In genomic region chr15:73598540-73599195, GRCh38 we compare ENCODE assay signal across 16 cellular contexts. TPM values are rescaled to one million over a fixed set of nuclear protein-coding genes. Genes with fewer than 3 reads are reported as not detected.
DNase-seq lines count a peak whose midpoint lies in the region; ATAC-seq and TF ChIP-seq lines count a peak whose summit lies in the region.
"Had no signal": no experiment of that assay in that cellular context is flagged by ENCODE, and none has a peak within 500 bp of the region (broad histone marks: within the 10 kb centered on the region; RNA-seq: fewer than 3 reads in every experiment).

No MANE protein-coding gene starts in this region.

- H3K4me2 ChIP-seq in neural cell (ENCODE audit: low read length) = no peak overlapping the region
- H3K4me2 ChIP-seq in PC-3 (ENCODE audit: low read length) = no peak overlapping the region
- H3K4me2 ChIP-seq: KMS-11 had no signal

- ATAC-seq in Right ventricle myocardium superior (ENCODE audit: poor library complexity) = peak; percentile 21
- no peak for ATAC-seq in aorta (ENCODE audit: low FRiP score)
- ATAC-seq in HG03469 (IDR thresholded peaks at IDR 0.05; ENCODE audit: unreplicated experiment) = no peak
- no peak for ATAC-seq in stimulated activated memory B cell treated with anti-CD40 and anti-IgM and Interleukin-4, amounts not matched to agents 10 μg/mL and 1 μg/mL and 100 μg/mL, for 72 hours
- ATAC-seq in PC-3 = no peak
- ATAC-seq: A549 had no signal

- no peaks in the 10 kb centered on the region for H4K20me1 ChIP-seq in neural cell (ENCODE audit: insufficient read depth)
- H4K20me1 ChIP-seq in PC-3 (ENCODE audit: low read length) = peaks cover 42% of the 10 kb centered on the region

- TF ChIP-seq EP300 in neural cell (conservative IDR thresholded peaks at IDR 0.05; ENCODE audit: poor library complexity, severe bottlenecking) = no peak

- peak; percentile 43 for DNase-seq in Right ventricle myocardium superior
- no peak for DNase-seq in right atrium auricular region (ENCODE audit: low spot score)
- peak; percentile 24 for DNase-seq in dedifferentiated amniotic fluid mesenchymal stem cell (ENCODE audit: extremely low spot score)
- DNase-seq in aorta = peak in 1 of 2 donors; percentile 76
- no peak for DNase-seq in PC-3
- DNase-seq: activated CD4-positive, CD25-positive, alpha-beta regulatory T cell; activated CD8-positive, alpha-beta memory T cell treated with anti-CD3 and anti-CD28 coated beads, Interleukin-2, amount 50 U/mL, for 48 hours; activated naive CD4-positive, alpha-beta T cell treated with anti-CD3 and anti-CD28 coated beads, Interleukin-2, amount 50 U/mL, for 16 hours; NCI-H1417 treated with DMSO at 0.1 percent for 48 hours; NCI-H510A; stimulated activated CD4-positive, alpha-beta T cell treated with anti-CD3 and anti-CD28 coated beads, Interleukin-2, amount 100 ng/mL, for 24 hours had no signal

- H3K4me3 ChIP-seq in right atrium auricular region (no peak overlapping the region), neural cell (ENCODE audit: low read length) (no peak overlapping the region), aorta (ENCODE audit: low read length in 2 of 2) (no peak overlapping the region), PC-3 (ENCODE audit: low read length) (no peak overlapping the region)
- H3K4me3 ChIP-seq: A549 had no signal

- H3K4me1 ChIP-seq in right atrium auricular region (peaks cover 0 to 100% of the 10 kb centered on the region in 2 donors), aorta (ENCODE audit: control insufficient read depth in 1 of 2, insufficient read depth in 2 of 2, low read length in 2 of 2) (peaks cover 22 to 26% of the 10 kb centered on the region in 2 donors), PC-3 (ENCODE audit: insufficient read depth, low read length) (peaks cover 36% of the 10 kb centered on the region)

- H3K79me2 ChIP-seq in neural cell (replicated peaks; ENCODE audit: insufficient read depth, low read length) (peaks cover 31% of the 10 kb centered on the region), PC-3 (ENCODE audit: low read length) (peaks cover 100% of the 10 kb centered on the region)

- TF ChIP-seq RAD21 in neural cell (conservative IDR thresholded peaks at IDR 0.05) = no peak

- H3K9ac ChIP-seq in neural cell (ENCODE audit: low read length) = no peak overlapping the region
- no peak overlapping the region for H3K9ac ChIP-seq in PC-3 (ENCODE audit: low read length)
- H3K9ac ChIP-seq: KMS-11 had no signal

- peaks cover 49% of the 10 kb centered on the region for H3K4me1 Mint-ChIP-seq in stimulated activated memory B cell treated with anti-CD40 and anti-IgM and Interleukin-4, amounts not matched to agents 10 μg/mL and 1 μg/mL and 100 μg/mL, for 72 hours

- H3K27me3 Mint-ChIP-seq in stimulated activated memory B cell treated with anti-CD40 and anti-IgM and Interleukin-4, amounts not matched to agents 10 μg/mL and 1 μg/mL and 100 μg/mL, for 72 hours = no peaks in the 10 kb centered on the region

- CTCF ChIA-PET in PC-3 (lab: Charles Lee) = no interaction called here

- H3K9me3 ChIP-seq in right atrium auricular region (no peaks in the 10 kb centered on the region), neural cell (ENCODE audit: low read length) (no peaks in the 10 kb centered on the region), aorta (ENCODE audit: control insufficient read depth, low read length) (no peaks in the 10 kb centered on the region), PC-3 (ENCODE audit: low read length) (no peaks in the 10 kb centered on the region)
- H3K9me3 ChIP-seq: A549 had no signal

- no peak overlapping the region for H3K4me3 Mint-ChIP-seq in stimulated activated memory B cell treated with anti-CD40 and anti-IgM and Interleukin-4, amounts not matched to agents 10 μg/mL and 1 μg/mL and 100 μg/mL, for 72 hours

- no peak overlapping the region for H2AFZ ChIP-seq in neural cell (ENCODE audit: low read depth, low read length)
- H2AFZ ChIP-seq in PC-3 (ENCODE audit: low read length) = no peak overlapping the region

- TF ChIP-seq CTCF in right atrium auricular region (IDR thresholded peaks at IDR 0.05) (no peak), neural cell (IDR thresholded peaks at IDR 0.05; ENCODE audit: poor library complexity, severe bottlenecking) (no peak), PC-3 (conservative IDR thresholded peaks at IDR 0.05; ENCODE audit: low read depth, low read length) (no peak)

- intact Hi-C loops in Right ventricle myocardium superior (cut with DNase I) (no loop called here), aorta (cut with DNase I) (loop anchor here in 1 of 2 donors (5.0 kb wide), 1 partner anchor 34 kb away; the partner anchor contains the start of gene NPTN), PC-3 (cut with micrococcal nuclease) (no loop called here)

- H3K27ac ChIP-seq in right atrium auricular region = peak overlapping the region in 1 of 2 donors; percentile 25
- peak overlapping the region; percentile 7 for H3K27ac ChIP-seq in neural cell (ENCODE audit: low read length)
- peak overlapping the region; percentile 29 to 77 for H3K27ac ChIP-seq in aorta (ENCODE audit: low read depth in 1 of 2, low read length in 2 of 2)
- no peak overlapping the region for H3K27ac ChIP-seq in PC-3 (ENCODE audit: low read length)
- H3K27ac ChIP-seq: A549, KMS-11 had no signal

- H3K9me2 ChIP-seq in neural cell (ENCODE audit: insufficient read depth, low read length) (no peaks in the 10 kb centered on the region), PC-3 (replicated peaks; ENCODE audit: low read length) (no peaks in the 10 kb centered on the region)

- H3K27me3 ChIP-seq in right atrium auricular region = no peaks in the 10 kb centered on the region
- H3K27me3 ChIP-seq in neural cell (ENCODE audit: insufficient read depth, low read depth, low read length) = no peaks in the 10 kb centered on the region
- H3K27me3 ChIP-seq in aorta (ENCODE audit: control insufficient read depth in 1 of 2, insufficient read depth in 2 of 2, low read length in 1 of 2) = no peaks in the 10 kb centered on the region
- H3K27me3 ChIP-seq in PC-3 (ENCODE audit: low read length) = no peaks in the 10 kb centered on the region

- no TSS peak for BruUV-seq in PC-3 (replicated peaks; lab: Mats Ljungman, UMichigan)

- H3K9me3 Mint-ChIP-seq in stimulated activated memory B cell treated with anti-CD40 and anti-IgM and Interleukin-4, amounts not matched to agents 10 μg/mL and 1 μg/mL and 100 μg/mL, for 72 hours = no peaks in the 10 kb centered on the region

- H3F3A ChIP-seq in neural cell (ENCODE audit: insufficient read depth, low read length, poor library complexity, severe bottlenecking) (no peaks in the 10 kb centered on the region), PC-3 (ENCODE audit: low read length, unreplicated experiment) (no peaks in the 10 kb centered on the region)

- peaks cover 21% of the 10 kb centered on the region for H3K36me3 Mint-ChIP-seq in stimulated activated memory B cell treated with anti-CD40 and anti-IgM and Interleukin-4, amounts not matched to agents 10 μg/mL and 1 μg/mL and 100 μg/mL, for 72 hours

- H3K27ac Mint-ChIP-seq in stimulated activated memory B cell treated with anti-CD40 and anti-IgM and Interleukin-4, amounts not matched to agents 10 μg/mL and 1 μg/mL and 100 μg/mL, for 72 hours = no peak overlapping the region

- 5 to 6% methylated on average over 3 of the region's 3 CpGs for WGBS in aorta, 2 donors

- no peaks in the 10 kb centered on the region for H3K36me3 ChIP-seq in right atrium auricular region
- no peaks in the 10 kb centered on the region for H3K36me3 ChIP-seq in neural cell (ENCODE audit: insufficient read depth, low read length)
- H3K36me3 ChIP-seq in aorta (ENCODE audit: control insufficient read depth in 1 of 2, insufficient read depth in 2 of 2, low read length in 1 of 2) = peaks cover 0 to 1% of the 10 kb centered on the region in 2 donors
- H3K36me3 ChIP-seq in PC-3 (ENCODE audit: low read depth, low read length) = peaks cover 3% of the 10 kb centered on the region; the same call in 1 of the 2 replicates

- POLR2A ChIA-PET in PC-3 (lab: Charles Lee; ENCODE audit: unreplicated experiment) = no interaction called here

TF ChIP-seq in neural cell, 6 proteins besides CTCF, POLR2A, EP300 and RAD21:
- TF ChIP-seq SMC3 (conservative IDR thresholded peaks at IDR 0.05; ENCODE audit: poor library complexity) (no peak), TAF1 (IDR thresholded peaks at IDR 0.05; ENCODE audit: low read depth) (no peak), EZH2 (IDR thresholded peaks at IDR 0.05; ENCODE audit: borderline replicate concordance, insufficient read depth, low read length, poor library complexity, severe bottlenecking) (no peak), POLR2AphosphoS5 (IDR thresholded peaks at IDR 0.05) (no peak), MXI1 (conservative IDR thresholded peaks at IDR 0.05; ENCODE audit: poor library complexity, severe bottlenecking) (no peak), REST (IDR thresholded peaks at IDR 0.05; ENCODE audit: borderline replicate concordance) (no peak)

RNA-seq across cellular contexts. Expression of gene NPTN, which starts 34.5 kb away (rescaled TPM):
- total RNA-seq in Right ventricle myocardium superior (188 TPM), right atrium auricular region (100 to 1,000 TPM; 186 to 225 TPM), aorta (100 to 1,000 TPM; 169 to 221 TPM), PC-3 (2014; rRNA removed) (115 and 164 TPM in 2 replicates)
- polyA plus RNA-seq in neural cell (237 and 284 TPM in 2 replicates), aorta (100 to 1,000 TPM; 128 to 173 TPM)
- polyA minus RNA-seq in neural cell = 122 and 147 TPM in 2 replicates

Comparison
In these comparisons a context has a peak if more than half of its experiments do, and no peak if none do; other contexts are left out.
1. DNase-seq: peak in Right ventricle myocardium superior (single experiment) and dedifferentiated amniotic fluid mesenchymal stem cell (single experiment); none in right atrium auricular region (single experiment) and PC-3 (single experiment).